ENCODE assay signal across 8 cellular contexts in genomic region chr14:67240978-67241415, GRCh38. TPM values are rescaled to one million over a fixed set of nuclear protein-coding genes. Genes with fewer than 3 reads are reported as not detected.
DNase-seq lines count a peak whose midpoint lies in the region; ATAC-seq and TF ChIP-seq lines count a peak whose summit lies in the region.

No MANE protein-coding gene starts in this region.

- H3K4me1 ChIP-seq in liver (ENCODE audit: control insufficient read depth in 4 of 4, insufficient read depth in 4 of 4, low read length in 3 of 4) = peaks cover 0 to 7% (median 4%) of the 10 kb centered on the region in 4 donors

- DNase-seq in C1 segment of cervical spinal cord (lab: John Stamatoyannopoulos, UW) (peak; percentile 73 to 99 (median 94)), NCI-H526 (lab: John Stamatoyannopoulos, UW) (peak; percentile 91 to 98), dermis blood vessel endothelial cell (peak; percentile 98)
- peak; percentile 81 to 89 for DNase-seq in activated CD4-positive, alpha-beta T cell treated with anti-CD3 and anti-CD28 coated beads, Interleukin-2, amount 50 U/mL, for 24 hours (ENCODE audit: low read depth in 1 of 2, low spot score in 1 of 2)
- peak; percentile 91 for DNase-seq in stimulated activated CD4-positive, alpha-beta T cell treated with anti-CD3 and anti-CD28 coated beads, Interleukin-4, amount 100 ng/mL, for 1 hour

- peak overlapping the region; percentile 80 to 90 (median 81) for H3K4me3 ChIP-seq in liver (ENCODE audit: low read depth in 1 of 3, low read length in 3 of 3)

- H3K9ac ChIP-seq in liver (ENCODE audit: low read depth in 1 of 2, low read length in 2 of 2) = peak overlapping the region; percentile 61 to 87

- WGBS in liver = under 1% methylated on average over 54 of the region's 54 CpGs

- H3K27ac ChIP-seq in liver (ENCODE audit: low read depth in 1 of 2, low read length in 2 of 2) = peak overlapping the region; percentile 93 to 96

- ATAC-seq in GM19328 (IDR thresholded peaks at IDR 0.05; ENCODE audit: unreplicated experiment) = peak; percentile 89
- peak; percentile 83 for ATAC-seq in HG03469 (IDR thresholded peaks at IDR 0.05; ENCODE audit: unreplicated experiment)

- no peak for TF ChIP-seq CTCF in liver (IDR thresholded peaks at IDR 0.05; ENCODE audit: low read depth, low read length, missing input control)

- peak in 1 of 2 donors; percentile 11 for TF ChIP-seq RAD21 in liver (IDR thresholded peaks at IDR 0.05)

- no peaks in the 10 kb centered on the region for H3K27me3 ChIP-seq in liver (ENCODE audit: control insufficient read depth in 4 of 4, insufficient read depth in 4 of 4, low read length in 3 of 4)

- no peaks in the 10 kb centered on the region for H3K9me3 ChIP-seq in liver (ENCODE audit: control insufficient read depth in 4 of 4, low read length in 3 of 4)

- H3K36me3 ChIP-seq in liver (ENCODE audit: control insufficient read depth in 4 of 4, insufficient read depth in 3 of 4, low read depth in 1 of 4, low read length in 3 of 4) = no peaks in the 10 kb centered on the region

TF ChIP-seq in liver, 16 proteins besides CTCF, POLR2A, EP300 and RAD21:
- TF ChIP-seq MAX (IDR thresholded peaks at IDR 0.05) (peak; percentile 12), REST (IDR thresholded peaks at IDR 0.05) (peak; percentile 72), ZBTB33 (IDR thresholded peaks at IDR 0.05) (peak; percentile 39), NR2F2 (IDR thresholded peaks at IDR 0.05) (no peak), TAF1 (conservative IDR thresholded peaks at IDR 0.05) (peak; percentile 75)
TF ChIP-seq in liver: peak in this region for 4.

RNA-seq across cellular contexts. Expression of gene PALS1, which starts 0.2 kb away (rescaled TPM):
- total RNA-seq in dermis blood vessel endothelial cell = 34.2 and 40.2 TPM in 2 replicates
- 10 to 100 TPM; 12.7 to 17.6 TPM for total RNA-seq in liver
- polyA plus RNA-seq in liver = 1 to 10 TPM; 5.5 to 7.5 TPM

RNA-seq across cellular contexts. Expression of gene GARIN2, which starts 51.8 kb away (rescaled TPM):
- total RNA-seq in dermis blood vessel endothelial cell = not detected in 2 replicates
- under 1 TPM in 1 of 2 donors, not detected in 1; 0.59 TPM for total RNA-seq in liver
- polyA plus RNA-seq in liver = under 1 TPM in 1 of 2 donors, not detected in 1; 0.24 TPM

Comparison
In these comparisons a context has a peak if more than half of its experiments do, and no peak if none do; other contexts are left out.
1. Peak in every context shown above with its lines: DNase-seq, ATAC-seq, H3K4me3 ChIP-seq and H3K27ac ChIP-seq.